ENCODE assay signal across 5 cellular contexts in the genomic region with DNA sequence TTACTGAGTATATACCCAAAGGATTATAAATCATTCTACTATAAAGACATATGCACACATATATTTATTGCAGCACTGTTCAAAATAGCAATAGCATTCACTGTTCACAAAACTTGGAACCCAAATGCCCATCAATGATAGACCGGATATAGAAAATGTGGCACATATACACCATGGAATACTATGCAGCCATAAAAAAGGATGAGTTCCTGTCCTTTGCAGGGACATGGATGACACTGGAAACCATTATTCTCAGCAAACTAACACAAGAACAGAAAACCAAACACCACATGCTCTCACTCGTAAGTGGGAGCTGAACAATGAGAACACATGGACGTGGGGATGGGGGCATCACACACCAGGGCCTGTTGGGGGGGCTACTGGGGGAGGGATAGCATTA. TPM values are rescaled to one million over a fixed set of nuclear protein-coding genes. Genes with fewer than 3 reads are reported as not detected.
"Had no signal": no experiment of that assay in that cellular context is flagged by ENCODE, and none has a peak within 500 bp of the region (broad histone marks: within the 10 kb centered on the region; RNA-seq: fewer than 3 reads in every experiment).

No MANE protein-coding gene starts in this region.

RNA-seq across cellular contexts. Expression of a gene that starts 40.9 kb away (rescaled TPM):
- total RNA-seq: HepG2, HT-29, HT1080, IMR-90 had no signal
- polyA plus RNA-seq: IgD-negative memory B cell, IMR-90 had no signal
